Comparison of ENCODE assay signal across 21 cellular contexts in genomic region chr1:17632106-17632505, GRCh38.
"Had no signal": no experiment of that assay in that cellular context is flagged by ENCODE, and none has a peak within 500 bp of the region (broad histone marks: within the 10 kb centered on the region; RNA-seq: fewer than 3 reads in every experiment).

No MANE protein-coding gene starts in this region.

- H3K4me1 ChIP-seq: prostate gland, transverse colon, uterus had no signal

- H3K27ac ChIP-seq: foreskin keratinocyte, ovary, prostate gland, transverse colon, uterus, WERI-Rb-1 had no signal

- H3K4me3 ChIP-seq: left ventricle myocardium inferior, ovary, prostate gland, transverse colon, uterus had no signal

- ATAC-seq: activated CD8-positive, alpha-beta T cell treated with anti-CD3 and anti-CD28 coated beads for 36 hours; foreskin keratinocyte; natural killer cell had no signal

- H3K27me3 ChIP-seq: foreskin keratinocyte, ovary, transverse colon, uterus had no signal

- H3K36me3 ChIP-seq: ovary, uterus had no signal

- DNase-seq: activated CD4-positive, alpha-beta T cell treated with anti-CD3 and anti-CD28 coated beads, Interleukin-2, amount 10 ng/mL, durations not matched to agents 7 days and 5 days; activated CD4-positive, CD25-positive, alpha-beta regulatory T cell treated with anti-CD3 and anti-CD28 coated beads, Interleukin-2, amount 50 U/mL, for 72 hours; activated CD8-positive, alpha-beta T cell treated with anti-CD3 and anti-CD28 coated beads for 36 hours; activated gamma-delta T cell; activated naive CD4-positive, alpha-beta T cell treated with anti-CD3 and anti-CD28 coated beads, Interleukin-2, amount 50 U/mL, for 16 hours; cortex of kidney; glutamatergic neuron; hippocampal formation; kidney glomerular epithelial cell; left ventricle myocardium inferior; midbrain; natural killer cell; ovary; stimulated activated CD4-positive, alpha-beta T cell treated with anti-CD3 and anti-CD28 coated beads, Interleukin-12 subunit alpha, Interleukin-12 subunit beta, amount 100 ng/mL, for 4 hours; stimulated activated CD4-positive, alpha-beta T cell treated with anti-CD3 and anti-CD28 coated beads, Interleukin-4, amount 100 ng/mL, for 4 hours; T-helper 1 cell; transverse colon; uterus; WERI-Rb-1 had no signal

- H3K9me3 ChIP-seq: left ventricle myocardium inferior, ovary, prostate gland, transverse colon, uterus had no signal
